ENCODE assay signal across 1 cellular context in genomic region chr1:116002781-116003455, GRCh38.
TF ChIP-seq lines count a peak whose summit lies in the region.

No MANE protein-coding gene starts in this region.

TF ChIP-seq in GM23338, 12 proteins besides CTCF, POLR2A, EP300 and RAD21 (continued from another document):
- no peak for TF ChIP-seq ZNF462 (CRISPR knock-in tag; IDR thresholded peaks at IDR 0.05)
- TF ChIP-seq, protein P1, sequence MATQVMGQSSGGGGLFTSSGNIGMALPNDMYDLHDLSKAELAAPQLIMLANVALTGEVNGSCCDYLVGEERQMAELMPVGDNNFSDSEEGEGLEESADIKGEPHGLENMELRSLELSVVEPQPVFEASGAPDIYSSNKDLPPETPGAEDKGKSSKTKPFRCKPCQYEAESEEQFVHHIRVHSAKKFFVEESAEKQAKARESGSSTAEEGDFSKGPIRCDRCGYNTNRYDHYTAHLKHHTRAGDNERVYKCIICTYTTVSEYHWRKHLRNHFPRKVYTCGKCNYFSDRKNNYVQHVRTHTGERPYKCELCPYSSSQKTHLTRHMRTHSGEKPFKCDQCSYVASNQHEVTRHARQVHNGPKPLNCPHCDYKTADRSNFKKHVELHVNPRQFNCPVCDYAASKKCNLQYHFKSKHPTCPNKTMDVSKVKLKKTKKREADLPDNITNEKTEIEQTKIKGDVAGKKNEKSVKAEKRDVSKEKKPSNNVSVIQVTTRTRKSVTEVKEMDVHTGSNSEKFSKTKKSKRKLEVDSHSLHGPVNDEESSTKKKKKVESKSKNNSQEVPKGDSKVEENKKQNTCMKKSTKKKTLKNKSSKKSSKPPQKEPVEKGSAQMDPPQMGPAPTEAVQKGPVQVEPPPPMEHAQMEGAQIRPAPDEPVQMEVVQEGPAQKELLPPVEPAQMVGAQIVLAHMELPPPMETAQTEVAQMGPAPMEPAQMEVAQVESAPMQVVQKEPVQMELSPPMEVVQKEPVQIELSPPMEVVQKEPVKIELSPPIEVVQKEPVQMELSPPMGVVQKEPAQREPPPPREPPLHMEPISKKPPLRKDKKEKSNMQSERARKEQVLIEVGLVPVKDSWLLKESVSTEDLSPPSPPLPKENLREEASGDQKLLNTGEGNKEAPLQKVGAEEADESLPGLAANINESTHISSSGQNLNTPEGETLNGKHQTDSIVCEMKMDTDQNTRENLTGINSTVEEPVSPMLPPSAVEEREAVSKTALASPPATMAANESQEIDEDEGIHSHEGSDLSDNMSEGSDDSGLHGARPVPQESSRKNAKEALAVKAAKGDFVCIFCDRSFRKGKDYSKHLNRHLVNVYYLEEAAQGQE (IDR thresholded peaks at IDR 0.05; ENCODE audit: unreplicated experiment) = no peak
- TF ChIP-seq EZH2phosphoT487 (IDR thresholded peaks at IDR 0.05; ENCODE audit: unreplicated experiment) = no peak
- TF ChIP-seq, protein P2, sequence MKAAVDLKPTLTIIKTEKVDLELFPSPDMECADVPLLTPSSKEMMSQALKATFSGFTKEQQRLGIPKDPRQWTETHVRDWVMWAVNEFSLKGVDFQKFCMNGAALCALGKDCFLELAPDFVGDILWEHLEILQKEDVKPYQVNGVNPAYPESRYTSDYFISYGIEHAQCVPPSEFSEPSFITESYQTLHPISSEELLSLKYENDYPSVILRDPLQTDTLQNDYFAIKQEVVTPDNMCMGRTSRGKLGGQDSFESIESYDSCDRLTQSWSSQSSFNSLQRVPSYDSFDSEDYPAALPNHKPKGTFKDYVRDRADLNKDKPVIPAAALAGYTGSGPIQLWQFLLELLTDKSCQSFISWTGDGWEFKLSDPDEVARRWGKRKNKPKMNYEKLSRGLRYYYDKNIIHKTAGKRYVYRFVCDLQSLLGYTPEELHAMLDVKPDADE (IDR thresholded peaks at IDR 0.05) = no peak
- no peak for TF ChIP-seq NANOG (IDR thresholded peaks at IDR 0.05; ENCODE audit: borderline replicate concordance)
